26 cellular contexts compared by ENCODE assay signal in genomic region chr3:159157275-159157674, GRCh38.
"Had no signal": no experiment of that assay in that cellular context is flagged by ENCODE, and none has a peak within 500 bp of the region (broad histone marks: within the 10 kb centered on the region; RNA-seq: fewer than 3 reads in every experiment).

No MANE protein-coding gene starts in this region.

- H3K9me3 ChIP-seq: stomach, suprapubic skin, testis, thoracic aorta, thyroid gland, tibial artery, tibial nerve, transverse colon, upper lobe of left lung, upper lobe of right lung, uterus, vagina had no signal

- H3K27me3 ChIP-seq: stomach, suprapubic skin, testis, thyroid gland, tibial artery, tibial nerve, transverse colon, upper lobe of left lung, upper lobe of right lung, uterus, vagina had no signal

- ATAC-seq: stimulated activated effector memory CD8-positive, alpha-beta T cell treated with anti-CD3 and anti-CD28 coated beads, Interleukin-12 subunit alpha, Interleukin-12 subunit beta, amount 100 ng/mL, for 72 hours; stimulated activated memory B cell treated with anti-CD40 and anti-IgM and Interleukin-4, amounts not matched to agents 10 μg/mL and 1 μg/mL and 100 μg/mL, for 72 hours; stimulated activated naive B cell treated with anti-CD40 and anti-IgM and Interleukin-4, amounts not matched to agents 10 μg/mL and 1 μg/mL and 100 μg/mL, for 72 hours; stimulated activated naive CD8-positive, alpha-beta T cell treated with anti-CD3 and anti-CD28 coated beads, Interleukin-15, amount 100 ng/mL, for 72 hours; stimulated activated naive CD8-positive, alpha-beta T cell treated with anti-CD3 and anti-CD28 coated beads, Interleukin-15, Interleukin-2, amounts not matched to agents 100 U/mL and 50 U/mL, for 24 hours; upper lobe of right lung had no signal

- H3K4me1 ChIP-seq: stomach, suprapubic skin, testis, thyroid gland, tibial artery, tibial nerve, transverse colon, upper lobe of left lung, upper lobe of right lung, uterus, vagina had no signal

- H3K4me3 ChIP-seq: stomach, suprapubic skin, testis, thoracic aorta, thyroid gland, tibial artery, tibial nerve, transverse colon, upper lobe of left lung, upper lobe of right lung, uterus, vagina had no signal

- DNase-seq: stimulated activated CD4-positive, alpha-beta T cell treated with anti-CD3 and anti-CD28 coated beads, Interleukin-2, amount 100 ng/mL, for 48 hours; stimulated activated CD4-positive, alpha-beta T cell treated with anti-CD3 and anti-CD28 coated beads, Interleukin-4, amount 100 ng/mL, for 1 hour; stimulated activated CD4-positive, alpha-beta T cell treated with anti-CD3 and anti-CD28 coated beads, Interleukin-4, amount 100 ng/mL, for 24 hours; stimulated activated CD4-positive, alpha-beta T cell treated with anti-CD3 and anti-CD28 coated beads, Interleukin-4, amount 100 ng/mL, for 4 hours; stimulated activated CD8-positive, alpha-beta memory T cell treated with anti-CD3 and anti-CD28 coated beads, Interleukin-4, amount 100 ng/mL, for 48 hours; stimulated activated naive B cell treated with anti-CD40 and anti-IgM and Interleukin-4, amounts not matched to agents 10 μg/mL and 1 μg/mL and 100 μg/mL, for 72 hours; stimulated activated naive CD4-positive, alpha-beta T cell; stimulated activated naive CD4-positive, alpha-beta T cell treated with Interleukin-2 at 50 U/mL for 16 hours; stimulated activated naive CD8-positive, alpha-beta T cell treated with anti-CD3 and anti-CD28 coated beads, Interleukin-15, amount 100 ng/mL, for 72 hours; stimulated activated naive CD8-positive, alpha-beta T cell treated with anti-CD3 and anti-CD28 coated beads, Interleukin-15, Interleukin-2, amounts not matched to agents 100 U/mL and 50 U/mL, for 24 hours; stomach; substantia nigra; testis; thyroid gland; tibial artery; transverse colon; trophoblast cell; upper lobe of left lung; upper lobe of right lung; uterus had no signal

- H3K27ac ChIP-seq: stomach, suprapubic skin, testis, thoracic aorta, thyroid gland, tibial artery, tibial nerve, transverse colon, upper lobe of left lung, upper lobe of right lung, uterus, vagina had no signal

- H3K36me3 ChIP-seq: stomach, suprapubic skin, thoracic aorta, thyroid gland, tibial artery, tibial nerve, transverse colon, upper lobe of left lung, upper lobe of right lung, uterus, vagina had no signal
